ENCODE assay signal across 26 cellular contexts in the genomic region with DNA sequence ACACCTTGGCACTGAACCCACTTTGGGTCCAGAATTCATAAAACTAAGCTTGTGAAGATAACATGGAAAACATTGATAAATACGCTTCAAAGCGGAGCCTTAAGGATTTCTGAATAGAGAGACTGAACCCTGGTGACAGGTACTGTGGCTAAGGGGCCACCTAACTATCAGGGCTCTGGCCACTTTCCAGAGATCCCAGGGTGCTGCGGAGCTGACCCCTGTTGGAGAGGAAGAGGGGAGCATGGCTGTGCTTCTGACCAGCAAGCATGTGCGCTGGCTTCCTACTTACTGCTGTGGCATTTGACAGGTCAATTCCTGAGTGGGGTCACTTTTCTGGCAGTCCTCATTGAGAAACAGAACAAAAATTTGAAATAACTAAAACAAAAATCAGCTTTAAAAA.
"Had no signal": no experiment of that assay in that cellular context is flagged by ENCODE, and none has a peak within 500 bp of the region (broad histone marks: within the 10 kb centered on the region; RNA-seq: fewer than 3 reads in every experiment).

No MANE protein-coding gene starts in this region.

- DNase-seq: islet precursor cell; left ventricle myocardium inferior; mesendoderm; naive B cell; natural killer cell; nephron progenitor cell; ovary; retina; right cardiac atrium; sigmoid colon; small intestine; spleen; stimulated activated CD4-positive, alpha-beta T cell treated with anti-CD3 and anti-CD28 coated beads, Interleukin-4, amount 100 ng/mL, for 24 hours; stimulated activated naive CD4-positive, alpha-beta T cell; tibial artery; trophoblast cell; upper lobe of right lung had no signal

- H3K9me3 ChIP-seq: left ventricle myocardium inferior, ovary, prostate gland, sigmoid colon, spleen, suprapubic skin, thoracic aorta, tibial artery, upper lobe of right lung had no signal

- H3K4me2 ChIP-seq: hepatocyte, neural progenitor cell had no signal

- H3K27me3 Mint-ChIP-seq: stimulated activated naive CD8-positive, alpha-beta T cell treated with anti-CD3 and anti-CD28 coated beads, Interleukin-15, Interleukin-2, amounts not matched to agents 100 ng/mL and 50 ng/mL, for 24 hours had no signal

- H2AFZ ChIP-seq: hepatocyte, neural progenitor cell had no signal

- H3K9ac ChIP-seq: neural progenitor cell had no signal

- H3K4me1 Mint-ChIP-seq: naive B cell; natural killer cell; neural progenitor cell; stimulated activated effector memory CD8-positive, alpha-beta T cell treated with anti-CD3 and anti-CD28 coated beads, Interleukin-12 subunit alpha, Interleukin-12 subunit beta, amount 100 ng/mL, for 72 hours had no signal

- H3K9me3 Mint-ChIP-seq: mesothelial cell of epicardium; naive B cell; natural killer cell; nephron progenitor cell; neural progenitor cell; stimulated activated effector memory CD8-positive, alpha-beta T cell treated with anti-CD3 and anti-CD28 coated beads, Interleukin-12 subunit alpha, Interleukin-12 subunit beta, amount 100 ng/mL, for 72 hours; stimulated activated naive CD8-positive, alpha-beta T cell treated with anti-CD3 and anti-CD28 coated beads, Interleukin-15, Interleukin-2, amounts not matched to agents 100 ng/mL and 50 ng/mL, for 24 hours had no signal

- H3K4me3 Mint-ChIP-seq: mesothelial cell of epicardium; naive B cell; natural killer cell; nephron progenitor cell; neural progenitor cell; stimulated activated effector memory CD8-positive, alpha-beta T cell treated with anti-CD3 and anti-CD28 coated beads, Interleukin-12 subunit alpha, Interleukin-12 subunit beta, amount 100 ng/mL, for 72 hours; stimulated activated naive CD8-positive, alpha-beta T cell treated with anti-CD3 and anti-CD28 coated beads, Interleukin-15, Interleukin-2, amounts not matched to agents 100 ng/mL and 50 ng/mL, for 24 hours had no signal

- H3K36me3 ChIP-seq: left ventricle myocardium inferior, neural progenitor cell, ovary, prostate gland, sigmoid colon, spleen, suprapubic skin, thoracic aorta, tibial artery, upper lobe of right lung had no signal

- H3K36me3 Mint-ChIP-seq: naive B cell; natural killer cell; neural progenitor cell; stimulated activated effector memory CD8-positive, alpha-beta T cell treated with anti-CD3 and anti-CD28 coated beads, Interleukin-12 subunit alpha, Interleukin-12 subunit beta, amount 100 ng/mL, for 72 hours had no signal

- H3K27me3 ChIP-seq: hepatocyte, neural progenitor cell, ovary, sigmoid colon, spleen, suprapubic skin, tibial artery, upper lobe of right lung had no signal

- H3K79me2 ChIP-seq: hepatocyte had no signal

- ATAC-seq: natural killer cell; right cardiac atrium; stimulated activated effector memory CD8-positive, alpha-beta T cell treated with anti-CD3 and anti-CD28 coated beads, Interleukin-12 subunit alpha, Interleukin-12 subunit beta, amount 100 ng/mL, for 72 hours; upper lobe of right lung had no signal

- H3K4me3 ChIP-seq: hepatocyte, left ventricle myocardium inferior, lung, neural progenitor cell, ovary, prostate gland, sigmoid colon, spleen, suprapubic skin, thoracic aorta, tibial artery, upper lobe of right lung had no signal

- H3K27ac Mint-ChIP-seq: mesothelial cell of epicardium; naive B cell; natural killer cell; nephron progenitor cell; neural progenitor cell; stimulated activated effector memory CD8-positive, alpha-beta T cell treated with anti-CD3 and anti-CD28 coated beads, Interleukin-12 subunit alpha, Interleukin-12 subunit beta, amount 100 ng/mL, for 72 hours; stimulated activated naive CD8-positive, alpha-beta T cell treated with anti-CD3 and anti-CD28 coated beads, Interleukin-15, Interleukin-2, amounts not matched to agents 100 ng/mL and 50 ng/mL, for 24 hours had no signal

- H3K27ac ChIP-seq: hepatocyte, left ventricle myocardium inferior, neural progenitor cell, ovary, prostate gland, sigmoid colon, spleen, suprapubic skin, thoracic aorta, tibial artery, upper lobe of right lung had no signal

- H3K4me1 ChIP-seq: left ventricle myocardium inferior, prostate gland, sigmoid colon, spleen, tibial artery, upper lobe of right lung had no signal
